1 cellular context compared by ENCODE assay signal in the genomic region with DNA sequence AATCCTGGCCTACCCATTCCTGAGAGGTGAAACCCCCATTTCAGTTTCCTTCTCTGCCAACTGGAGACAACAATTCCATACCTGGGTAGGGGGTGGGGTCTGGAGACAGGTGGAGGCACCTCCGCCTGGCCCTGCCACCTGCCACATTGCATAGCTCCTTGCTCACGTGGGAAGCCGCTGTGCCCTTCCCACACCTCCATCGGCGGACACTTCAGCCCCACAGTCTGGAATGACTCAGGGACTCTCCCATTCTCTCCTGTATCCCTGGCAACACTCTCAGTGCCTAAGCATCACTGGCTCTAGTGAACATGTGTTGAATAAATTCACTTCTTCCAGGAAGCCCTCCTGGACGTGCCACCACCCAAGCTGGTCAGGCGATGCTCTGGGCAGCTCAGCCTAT.
TF ChIP-seq lines count a peak whose summit lies in the region.

No MANE protein-coding gene starts in this region.

TF ChIP-seq in H1, 55 proteins besides CTCF, POLR2A, EP300 and RAD21:
- TF ChIP-seq JUND (IDR thresholded peaks at IDR 0.05; ENCODE audit: low read length) (no peak), RNF2 (IDR thresholded peaks at IDR 0.05; ENCODE audit: borderline replicate concordance, low read depth, low read length, missing control alignments, poor library complexity, severe bottlenecking) (no peak), TBP (IDR thresholded peaks at IDR 0.05; ENCODE audit: low read depth, low read length) (no peak)
- TF ChIP-seq, protein P1, sequence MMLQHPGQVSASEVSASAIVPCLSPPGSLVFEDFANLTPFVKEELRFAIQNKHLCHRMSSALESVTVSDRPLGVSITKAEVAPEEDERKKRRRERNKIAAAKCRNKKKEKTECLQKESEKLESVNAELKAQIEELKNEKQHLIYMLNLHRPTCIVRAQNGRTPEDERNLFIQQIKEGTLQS (IDR thresholded peaks at IDR 0.05; ENCODE audit: insufficient read depth, low read depth, low read length): no peak
